Comparison of ENCODE assay signal across 10 cellular contexts in genomic region chr9:129981180-129981907, GRCh38.
DNase-seq lines count a peak whose midpoint lies in the region; ATAC-seq and TF ChIP-seq lines count a peak whose summit lies in the region.
"Had no signal": no experiment of that assay in that cellular context is flagged by ENCODE, and none has a peak within 500 bp of the region (broad histone marks: within the 10 kb centered on the region; RNA-seq: fewer than 3 reads in every experiment).

No MANE protein-coding gene starts in this region.

- POLR2A ChIA-PET in WTC11 (lab: Charles Lee), result no interaction called here

- CTCF ChIA-PET in WTC11 (lab: Charles Lee), result no interaction called here

- peak overlapping the region; percentile 52 for H3K27ac Mint-ChIP-seq in WTC11
- peak overlapping the region; percentile 92 for H3K27ac Mint-ChIP-seq in dendritic cell treated with granulocyte-macrophage colony-stimulating factor and Interleukin-4, amounts not matched to agents 40 ng/mL and 50 ng/mL, for 4 days

- no peak overlapping the region for H3K4me3 ChIP-seq in left lung
- H3K4me3 ChIP-seq: ovary had no signal

- no peaks in the 10 kb centered on the region for H3K27me3 Mint-ChIP-seq in WTC11 (ENCODE audit: low read depth)
- H3K27me3 Mint-ChIP-seq in dendritic cell treated with granulocyte-macrophage colony-stimulating factor and Interleukin-4, amounts not matched to agents 40 ng/mL and 50 ng/mL, for 4 days, result no peaks in the 10 kb centered on the region

- no peaks in the 10 kb centered on the region for H3K9me3 ChIP-seq in left lung
- H3K9me3 ChIP-seq: ovary had no signal

- intact Hi-C loops in dendritic cell treated with granulocyte-macrophage colony-stimulating factor and Interleukin-4, amounts not matched to agents 40 ng/mL and 50 ng/mL, for 4 days (cut with micrococcal nuclease), result loop anchor here (10.0 kb wide), 1 partner anchor 53 kb away; no protein-coding TSS in a partner anchor
- intact Hi-C loops in left lung (cut with DNase I), result no loop called here

- TF ChIP-seq CTCF in WTC11 (IDR thresholded peaks at IDR 0.05) (no peak), left lung (IDR thresholded peaks at IDR 0.05) (no peak)

- H3K4me1 Mint-ChIP-seq in WTC11, result no peaks in the 10 kb centered on the region
- peaks cover 53% of the 10 kb centered on the region for H3K4me1 Mint-ChIP-seq in dendritic cell treated with granulocyte-macrophage colony-stimulating factor and Interleukin-4, amounts not matched to agents 40 ng/mL and 50 ng/mL, for 4 days (ENCODE audit: low read depth)

- H3K27ac ChIP-seq in left lung (peak overlapping the region in 1 of 2 donors; percentile 55), substantia nigra (ENCODE audit: low read depth, low read length, poor library complexity, severe bottlenecking) (peak overlapping the region; percentile 72)
- H3K27ac ChIP-seq: ovary had no signal

- peaks cover 3 to 26% of the 10 kb centered on the region in 2 donors for H3K4me1 ChIP-seq in left lung

- H3K27me3 ChIP-seq in left lung, result no peaks in the 10 kb centered on the region
- H3K27me3 ChIP-seq: ovary had no signal

- peaks cover 17% of the 10 kb centered on the region for H3K36me3 Mint-ChIP-seq in WTC11
- H3K36me3 Mint-ChIP-seq in dendritic cell treated with granulocyte-macrophage colony-stimulating factor and Interleukin-4, amounts not matched to agents 40 ng/mL and 50 ng/mL, for 4 days (ENCODE audit: low read depth), result peaks cover 62% of the 10 kb centered on the region

- no peak for DNase-seq in WTC11 (ENCODE audit: low spot score)
- peak in 1 of 2 donors; percentile 71 for DNase-seq in left lung
- DNase-seq in substantia nigra (lab: John Stamatoyannopoulos, UW), result peak in 35 of 49 donors; percentile 13 to 85 (median 45)
- DNase-seq in stimulated activated CD4-positive, alpha-beta T cell treated with anti-CD3 and anti-CD28 coated beads, Interleukin-4, amount 100 ng/mL, for 1 hour, result no peak
- DNase-seq: NCI-H1417 treated with DMSO at 0.1 percent for 48 hours, SHP77 had no signal

- ATAC-seq in WTC11 (no peak), left lung (peak; percentile 79), HG03378 (IDR thresholded peaks at IDR 0.05; ENCODE audit: unreplicated experiment) (no peak), GM18511 (IDR thresholded peaks at IDR 0.05; ENCODE audit: unreplicated experiment) (no peak)

- peaks cover 0 to 28% of the 10 kb centered on the region in 2 donors for H3K36me3 ChIP-seq in left lung
- H3K36me3 ChIP-seq: ovary had no signal

- H3K4me3 Mint-ChIP-seq in WTC11, result no peak overlapping the region
- peak overlapping the region; percentile 44 for H3K4me3 Mint-ChIP-seq in dendritic cell treated with granulocyte-macrophage colony-stimulating factor and Interleukin-4, amounts not matched to agents 40 ng/mL and 50 ng/mL, for 4 days

- H3K9me3 Mint-ChIP-seq in WTC11, result peaks cover 4% of the 10 kb centered on the region
- peaks cover 8% of the 10 kb centered on the region for H3K9me3 Mint-ChIP-seq in dendritic cell treated with granulocyte-macrophage colony-stimulating factor and Interleukin-4, amounts not matched to agents 40 ng/mL and 50 ng/mL, for 4 days

TF ChIP-seq in WTC11, 78 proteins besides CTCF, POLR2A, EP300 and RAD21 (continues in another document):
- TF ChIP-seq AR (CRISPR knock-in tag; IDR thresholded peaks at IDR 0.05) (no peak), ATF6 (CRISPR knock-in tag; IDR thresholded peaks at IDR 0.05) (no peak), ZMAT4 (CRISPR knock-in tag; IDR thresholded peaks at IDR 0.05) (no peak), JUN (CRISPR knock-in tag; IDR thresholded peaks at IDR 0.05) (no peak), ZNF532 (CRISPR knock-in tag; IDR thresholded peaks at IDR 0.05; ENCODE audit: borderline replicate concordance) (no peak), HMGA2 (CRISPR knock-in tag; IDR thresholded peaks at IDR 0.05) (no peak), ETV6 (CRISPR knock-in tag; IDR thresholded peaks at IDR 0.05) (no peak), SOX15 (CRISPR knock-in tag; IDR thresholded peaks at IDR 0.05) (no peak), ESRRA (CRISPR knock-in tag; IDR thresholded peaks at IDR 0.05; ENCODE audit: borderline replicate concordance) (no peak), ATF2 (CRISPR knock-in tag; IDR thresholded peaks at IDR 0.05; ENCODE audit: borderline replicate concordance, low read depth) (no peak), NFYB (CRISPR knock-in tag; conservative IDR thresholded peaks at IDR 0.05; ENCODE audit: low read depth) (no peak)

Comparison
In these comparisons a context has a peak if more than half of its experiments do, and no peak if none do; other contexts are left out.
1. DNase-seq: peak in substantia nigra (35 of 49); none in WTC11 (single experiment) and stimulated activated CD4-positive, alpha-beta T cell treated with anti-CD3 and anti-CD28 coated beads, Interleukin-4, amount 100 ng/mL, for 1 hour (single experiment).